ENCODE assay signal across 8 cellular contexts in the genomic region with DNA sequence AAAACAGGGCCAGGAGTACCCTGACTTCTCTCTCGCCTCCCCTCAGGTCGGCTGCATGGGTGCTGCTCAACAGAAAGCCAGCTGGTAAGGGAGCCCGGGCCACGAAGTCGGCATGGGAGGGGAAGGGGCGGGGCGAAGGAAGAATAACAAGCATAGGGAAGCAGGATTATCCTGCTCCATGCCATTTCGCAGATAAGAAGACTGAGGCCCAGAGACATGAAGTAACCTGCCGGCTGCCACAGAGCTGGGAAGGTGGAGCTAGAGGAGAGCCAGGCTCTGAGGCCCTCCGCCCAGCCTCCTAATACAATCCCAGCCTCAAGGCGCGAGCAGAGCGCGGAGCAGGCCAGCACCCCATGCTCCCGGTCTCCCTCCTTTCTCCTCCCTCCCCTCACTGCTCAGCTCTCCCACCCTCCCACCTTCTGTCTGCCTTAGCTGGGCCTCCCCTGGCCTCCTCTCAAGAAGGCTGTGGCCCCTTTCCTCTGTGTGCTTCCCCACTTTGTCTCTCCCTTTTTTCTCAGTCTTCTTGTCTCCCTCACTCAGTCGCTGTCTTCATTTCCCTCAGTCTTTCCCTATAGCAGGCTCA. TPM values are rescaled to one million over a fixed set of nuclear protein-coding genes. Genes with fewer than 3 reads are reported as not detected.
DNase-seq lines count a peak whose midpoint lies in the region; ATAC-seq and TF ChIP-seq lines count a peak whose summit lies in the region.

No MANE protein-coding gene starts in this region.

- H3K27ac ChIP-seq in right cardiac atrium (ENCODE audit: low read length) (peak overlapping the region; percentile 32), smooth muscle cell (ENCODE audit: low read depth) (peak overlapping the region; percentile 56)

- H3K4me2 ChIP-seq in smooth muscle cell, result peak overlapping the region; percentile 88

- POLR2A ChIA-PET in activated CD8-positive, alpha-beta T cell treated with anti-CD3 and anti-CD28 coated beads, Interleukin-2, amount 10 ng/mL, durations not matched to agents 7 days and 5 days (lab: Charles Lee), result interaction anchor here (0.6 to 2.4 kb wide), 9 partner anchors 10 to 203 kb away, joined by 3 to 42 read pairs (median 4); a partner anchor contains a TSS

- H3K27me3 ChIP-seq in right cardiac atrium (ENCODE audit: control insufficient read depth, insufficient read depth) (no peaks in the 10 kb centered on the region), smooth muscle cell (ENCODE audit: low read depth) (no peaks in the 10 kb centered on the region)

- H3K4me1 ChIP-seq in ES-I3 (ENCODE audit: insufficient read depth, low read length) (peaks cover 30% of the 10 kb centered on the region), right cardiac atrium (ENCODE audit: control insufficient read depth, insufficient read depth, low read length) (no peaks in the 10 kb centered on the region), smooth muscle cell (ENCODE audit: low read depth) (peaks cover 16% of the 10 kb centered on the region)

- no peak for DNase-seq in activated CD8-positive, alpha-beta T cell treated with anti-CD3 and anti-CD28 coated beads, Interleukin-2, amount 10 ng/mL, durations not matched to agents 7 days and 5 days
- DNase-seq in right cardiac atrium (peak in 2 of 3 donors; percentile 68 to 72), smooth muscle cell (lab: John Stamatoyannopoulos, UW; ENCODE audit: unreplicated experiment) (no peak), SKM-1 (lab: John Stamatoyannopoulos, UW; ENCODE audit: unreplicated experiment) (no peak), germinal center (ENCODE audit: low spot score) (no peak)

- 20% methylated on average over 16 of the region's 16 CpGs for WGBS in right cardiac atrium
- 21% methylated on average over 16 of the region's 16 CpGs for WGBS in smooth muscle cell (ENCODE audit: low lambda C conversion rate)

- no peaks in the 10 kb centered on the region for H3F3A ChIP-seq in smooth muscle cell (ENCODE audit: low read depth)

- peak overlapping the region; percentile 73 for H3K27ac Mint-ChIP-seq in activated CD8-positive, alpha-beta T cell treated with anti-CD3 and anti-CD28 coated beads, Interleukin-2, amount 10 ng/mL, durations not matched to agents 7 days and 5 days

- H3K36me3 ChIP-seq in ES-I3 (ENCODE audit: insufficient read depth, low read length) (no peaks in the 10 kb centered on the region), smooth muscle cell (ENCODE audit: low read depth) (no peaks in the 10 kb centered on the region)

- TF ChIP-seq CTCF in smooth muscle cell (IDR thresholded peaks at IDR 0.05; ENCODE audit: borderline replicate concordance, insufficient read depth, poor library complexity, severe bottlenecking), result no peak

- CTCF ChIA-PET in activated CD8-positive, alpha-beta T cell treated with anti-CD3 and anti-CD28 coated beads, Interleukin-2, amount 10 ng/mL, durations not matched to agents 7 days and 5 days (lab: Charles Lee), result interaction anchor here (0.8 to 1.7 kb wide), 8 partner anchors 9 to 512 kb away, joined by 3 to 7 read pairs (median 4); no protein-coding TSS in a partner anchor

- peaks cover 36% of the 10 kb centered on the region for H3K4me1 Mint-ChIP-seq in activated CD8-positive, alpha-beta T cell treated with anti-CD3 and anti-CD28 coated beads, Interleukin-2, amount 10 ng/mL, durations not matched to agents 7 days and 5 days (ENCODE audit: low read depth)

- ATAC-seq in HG02623 (IDR thresholded peaks at IDR 0.05; ENCODE audit: unreplicated experiment) (peak; percentile 10), right cardiac atrium (peak; percentile 28 to 46), HG02885 (IDR thresholded peaks at IDR 0.05; ENCODE audit: poor library complexity, unreplicated experiment) (no peak)
- ATAC-seq in activated CD8-positive, alpha-beta T cell treated with anti-CD3 and anti-CD28 coated beads, Interleukin-2, amount 10 ng/mL, durations not matched to agents 7 days and 5 days, result no peak

- H3K36me3 Mint-ChIP-seq in activated CD8-positive, alpha-beta T cell treated with anti-CD3 and anti-CD28 coated beads, Interleukin-2, amount 10 ng/mL, durations not matched to agents 7 days and 5 days (ENCODE audit: low read depth), result no peaks in the 10 kb centered on the region

- H3K9ac ChIP-seq in ES-I3 (ENCODE audit: low read depth, low read length) (peak overlapping the region; percentile 46), smooth muscle cell (ENCODE audit: low read depth) (peak overlapping the region; percentile 66)

- H2AFZ ChIP-seq in smooth muscle cell (ENCODE audit: low read depth), result peak overlapping the region; percentile 98

- H3K4me3 ChIP-seq in right cardiac atrium (ENCODE audit: low read length) (no peak overlapping the region), smooth muscle cell (peak overlapping the region; percentile 50)

- intact Hi-C loops in right cardiac atrium (cut with DNase I), result no loop called here

- peak overlapping the region; percentile 36 for H3K4me3 Mint-ChIP-seq in activated CD8-positive, alpha-beta T cell treated with anti-CD3 and anti-CD28 coated beads, Interleukin-2, amount 10 ng/mL, durations not matched to agents 7 days and 5 days

- H3K9me3 ChIP-seq in ES-I3 (ENCODE audit: control insufficient read depth, insufficient read depth, low read length) (no peaks in the 10 kb centered on the region), right cardiac atrium (ENCODE audit: control insufficient read depth, low read length) (no peaks in the 10 kb centered on the region), smooth muscle cell (replicated peaks; ENCODE audit: low read depth) (no peaks in the 10 kb centered on the region)

- peaks cover 5% of the 10 kb centered on the region for H3K27me3 Mint-ChIP-seq in activated CD8-positive, alpha-beta T cell treated with anti-CD3 and anti-CD28 coated beads, Interleukin-2, amount 10 ng/mL, durations not matched to agents 7 days and 5 days (ENCODE audit: low read depth)

- H4K20me1 ChIP-seq in smooth muscle cell (ENCODE audit: low read depth), result no peaks in the 10 kb centered on the region

- H3K9me3 Mint-ChIP-seq in activated CD8-positive, alpha-beta T cell treated with anti-CD3 and anti-CD28 coated beads, Interleukin-2, amount 10 ng/mL, durations not matched to agents 7 days and 5 days (ENCODE audit: insufficient read depth), result no peaks in the 10 kb centered on the region

- H3K79me2 ChIP-seq in smooth muscle cell (ENCODE audit: low read depth), result no peaks in the 10 kb centered on the region

RNA-seq across cellular contexts. Expression of a gene that starts 13.2 kb away (rescaled TPM):
- total RNA-seq in activated CD8-positive, alpha-beta T cell treated with anti-CD3 and anti-CD28 coated beads, Interleukin-2, amount 10 ng/mL, durations not matched to agents 7 days and 5 days, result 100 to 1,000 TPM; 300 to 308 TPM
- 10 to 100 TPM; 34.5 to 43.0 (median 39.0) TPM for total RNA-seq in right cardiac atrium
- polyA plus RNA-seq in right cardiac atrium, result 29.7 TPM
- 35.2 and 41.8 TPM in 2 replicates for total RNA-seq in smooth muscle cell
- 69.9 and 105 TPM in 2 replicates for polyA plus RNA-seq in smooth muscle cell

RNA-seq across cellular contexts. Expression of a gene that starts 25.3 kb away (rescaled TPM):
- 10 to 100 TPM; 21.3 to 26.7 TPM for total RNA-seq in activated CD8-positive, alpha-beta T cell treated with anti-CD3 and anti-CD28 coated beads, Interleukin-2, amount 10 ng/mL, durations not matched to agents 7 days and 5 days
- total RNA-seq in right cardiac atrium, result 10 to 100 TPM; 17.0 to 25.5 (median 22.4) TPM
- polyA plus RNA-seq in right cardiac atrium, result 34.8 TPM
- 13.6 and 29.7 TPM in 2 replicates for total RNA-seq in smooth muscle cell
- polyA plus RNA-seq in smooth muscle cell, result 29.2 and 33.4 TPM in 2 replicates

Comparison
In these comparisons a context has a peak if more than half of its experiments do, and no peak if none do; other contexts are left out.
1. ATAC-seq: peak in HG02623 (single experiment) and right cardiac atrium (2 of 2); none in activated CD8-positive, alpha-beta T cell treated with anti-CD3 and anti-CD28 coated beads, Interleukin-2, amount 10 ng/mL, durations not matched to agents 7 days and 5 days (single experiment) and HG02885 (single experiment).
2. DNase-seq: peak in right cardiac atrium (2 of 3); none in activated CD8-positive, alpha-beta T cell treated with anti-CD3 and anti-CD28 coated beads, Interleukin-2, amount 10 ng/mL, durations not matched to agents 7 days and 5 days (single experiment), smooth muscle cell (single experiment), SKM-1 (single experiment) and germinal center (single experiment).